29 cellular contexts compared by ENCODE assay signal in the genomic region with DNA sequence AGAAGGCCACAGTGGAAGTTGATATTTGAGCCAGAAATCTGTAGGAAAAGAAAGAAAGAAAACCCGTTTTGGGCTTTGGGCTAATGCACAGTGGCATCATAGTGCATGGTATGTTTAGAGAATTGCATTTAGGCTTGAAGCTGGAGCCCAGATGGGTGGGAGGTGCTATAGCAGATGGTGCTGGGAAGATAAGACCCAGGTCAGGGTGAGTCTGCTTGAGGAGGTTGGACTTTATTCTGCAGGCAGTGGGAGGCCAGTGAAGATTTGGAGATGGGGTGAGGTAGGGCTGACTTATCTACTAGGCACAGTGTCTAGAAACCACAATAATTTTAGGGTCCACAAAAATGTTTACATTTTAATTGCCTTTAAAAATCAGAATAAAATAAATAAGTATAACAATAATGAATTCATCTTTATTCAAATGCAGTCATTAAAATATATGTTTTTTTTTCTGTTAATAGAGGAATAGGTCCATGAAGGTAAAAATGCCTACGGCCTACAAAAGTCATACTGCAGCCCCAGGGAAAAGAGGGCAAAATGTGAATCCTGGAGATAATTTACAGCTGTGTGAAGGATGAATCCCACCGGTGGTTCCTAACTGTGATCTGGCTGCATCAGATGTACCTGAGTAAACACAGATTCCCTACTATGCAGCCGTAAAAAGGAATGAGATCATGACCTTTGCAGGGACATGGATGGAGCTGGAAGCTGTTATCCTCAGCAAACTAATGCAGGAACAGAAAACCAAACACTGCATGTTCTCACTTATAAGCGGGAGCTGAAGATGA. TPM values are rescaled to one million over a fixed set of nuclear protein-coding genes. Genes with fewer than 3 reads are reported as not detected.
DNase-seq lines count a peak whose midpoint lies in the region; ATAC-seq and TF ChIP-seq lines count a peak whose summit lies in the region.
"Had no signal": no experiment of that assay in that cellular context is flagged by ENCODE, and none has a peak within 500 bp of the region (broad histone marks: within the 10 kb centered on the region; RNA-seq: fewer than 3 reads in every experiment).

No MANE protein-coding gene starts in this region.

- H3K9me3 ChIP-seq in colonic mucosa, result no peaks in the 10 kb centered on the region
- no peaks in the 10 kb centered on the region for H3K9me3 ChIP-seq in naive thymus-derived CD4-positive, alpha-beta T cell (ENCODE audit: control insufficient read depth in 2 of 3, low read length in 3 of 3)
- H3K9me3 ChIP-seq: suprapubic skin had no signal

- H3K4me3 Mint-ChIP-seq in naive thymus-derived CD4-positive, alpha-beta T cell, result no peak overlapping the region
- H3K4me3 Mint-ChIP-seq: activated T-cell treated with anti-CD3 and anti-CD28 coated beads, Interleukin-2, amount 50 U/mL, for 4 hours; neural progenitor cell; T-helper 2 cell treated with Interferon-gamma antibody and Interleukin-4, amounts not matched to agents 5 μg/mL and 100 μg/mL, for 36 hours had no signal

- POLR2A ChIA-PET in naive thymus-derived CD4-positive, alpha-beta T cell (lab: Charles Lee), result no interaction called here

- DNase-seq in HUDEP-2 (lab: John Stamatoyannopoulos, UW; ENCODE audit: unreplicated experiment in 76 of 76) (peak in 74 of 76 experiments; percentile 16 to 96 (median 86)), NCI-H524 treated with DMSO at 0.1 percent for 48 hours (lab: John Stamatoyannopoulos, UW) (peak; percentile 83), GM10266 (ENCODE audit: extremely low spot score) (no peak), colonic mucosa (no peak), globus pallidus (ENCODE audit: low spot score) (no peak)
- no peak for DNase-seq in naive thymus-derived CD4-positive, alpha-beta T cell
- DNase-seq: activated CD4-positive, alpha-beta T cell treated with anti-CD3 and anti-CD28 coated beads, Interleukin-2, amount 50 U/mL, for 1 hour; activated gamma-delta T cell treated with Interleukin-2 at 50 U/mL for 16 hours; activated T-cell treated with anti-CD3 and anti-CD28 coated beads, Interleukin-2, amount 50 U/mL, for 4 hours; Calu3; dermis blood vessel endothelial cell; esophagus squamous epithelium; foreskin keratinocyte; heart right ventricle; Karpas-422; kidney; NCI-H1436; NCI-H526; retina; SHP77; stimulated activated naive CD4-positive, alpha-beta T cell treated with Interleukin-2 at 50 U/mL for 16 hours had no signal

- peaks cover 2 to 19% (median 11%) of the 10 kb centered on the region in 11 donors for H3K9me3 Mint-ChIP-seq in naive thymus-derived CD4-positive, alpha-beta T cell
- H3K9me3 Mint-ChIP-seq: neural progenitor cell had no signal

- intact Hi-C loops in colonic mucosa (cut with DNase I), result no loop called here
- intact Hi-C loops in naive thymus-derived CD4-positive, alpha-beta T cell (cut with micrococcal nuclease), result no loop called here

- H3K36me3 ChIP-seq in colonic mucosa, result no peaks in the 10 kb centered on the region
- H3K36me3 ChIP-seq in naive thymus-derived CD4-positive, alpha-beta T cell (ENCODE audit: control insufficient read depth in 2 of 3, insufficient read depth in 3 of 3, low read length in 3 of 3), result no peaks in the 10 kb centered on the region
- H3K36me3 ChIP-seq: esophagus squamous epithelium, heart right ventricle, neural progenitor cell, suprapubic skin had no signal

- no peak for ATAC-seq in naive thymus-derived CD4-positive, alpha-beta T cell
- ATAC-seq: activated T-cell treated with anti-CD3 and anti-CD28 coated beads, Interleukin-2, amount 50 U/mL, for 4 hours; foreskin keratinocyte had no signal

- no peak for TF ChIP-seq CTCF in GM10266 (IDR thresholded peaks at IDR 0.05; ENCODE audit: control insufficient read depth, insufficient read depth, low read depth, missing control alignments)
- no peak for TF ChIP-seq CTCF in colonic mucosa (IDR thresholded peaks at IDR 0.05)

- peaks cover 0 to 1% (median 0%) of the 10 kb centered on the region in 7 donors for H3K4me1 Mint-ChIP-seq in naive thymus-derived CD4-positive, alpha-beta T cell
- H3K4me1 Mint-ChIP-seq: neural progenitor cell had no signal

- no peaks in the 10 kb centered on the region for H3K4me1 ChIP-seq in colonic mucosa
- no peaks in the 10 kb centered on the region for H3K4me1 ChIP-seq in naive thymus-derived CD4-positive, alpha-beta T cell (ENCODE audit: control insufficient read depth in 2 of 2, insufficient read depth in 2 of 2, low read length in 2 of 2)
- H3K4me1 ChIP-seq: esophagus squamous epithelium, foreskin keratinocyte, neural progenitor cell, parathyroid adenoma, suprapubic skin had no signal

- H3K4me3 ChIP-seq in colonic mucosa, result no peak overlapping the region
- no peak overlapping the region for H3K4me3 ChIP-seq in naive thymus-derived CD4-positive, alpha-beta T cell (ENCODE audit: low read length)
- H3K4me3 ChIP-seq: esophagus squamous epithelium, heart right ventricle, neural progenitor cell, skin epidermis, suprapubic skin had no signal

- H3K27me3 ChIP-seq in layer of hippocampus (ENCODE audit: control insufficient read depth, insufficient read depth, low read length) (no peaks in the 10 kb centered on the region), colonic mucosa (no peaks in the 10 kb centered on the region)
- no peaks in the 10 kb centered on the region for H3K27me3 ChIP-seq in naive thymus-derived CD4-positive, alpha-beta T cell (ENCODE audit: control insufficient read depth in 2 of 2, insufficient read depth in 2 of 2, low read length in 2 of 2)
- H3K27me3 ChIP-seq: foreskin keratinocyte, neural progenitor cell, suprapubic skin had no signal

- CTCF ChIA-PET in naive thymus-derived CD4-positive, alpha-beta T cell (lab: Charles Lee), result no interaction called here

- H3K27ac Mint-ChIP-seq in naive thymus-derived CD4-positive, alpha-beta T cell, result no peak overlapping the region
- H3K27ac Mint-ChIP-seq: neural progenitor cell; T-helper 2 cell treated with Interferon-gamma antibody and Interleukin-4, amounts not matched to agents 5 μg/mL and 100 μg/mL, for 36 hours had no signal

- H3K36me3 Mint-ChIP-seq in naive thymus-derived CD4-positive, alpha-beta T cell, result peaks cover 0 to 16% (median 6%) of the 10 kb centered on the region in 5 donors
- H3K36me3 Mint-ChIP-seq: neural progenitor cell had no signal

- H3K9ac ChIP-seq in colonic mucosa (ENCODE audit: low read depth in 2 of 2, low read length in 2 of 2), result no peak overlapping the region
- H3K9ac ChIP-seq: neural progenitor cell, parathyroid adenoma had no signal

- peaks cover 9 to 30% (median 15%) of the 10 kb centered on the region in 5 donors for H3K27me3 Mint-ChIP-seq in naive thymus-derived CD4-positive, alpha-beta T cell

- H3K27ac ChIP-seq in angular gyrus (ENCODE audit: low read depth, low read length) (peak overlapping the region; percentile 34), layer of hippocampus (ENCODE audit: low read depth, low read length) (peak overlapping the region; percentile 72), colonic mucosa (no peak overlapping the region)
- no peak overlapping the region for H3K27ac ChIP-seq in naive thymus-derived CD4-positive, alpha-beta T cell (ENCODE audit: low read depth, low read length)
- H3K27ac ChIP-seq: esophagus squamous epithelium, foreskin keratinocyte, heart right ventricle, HL-60, neural progenitor cell, parathyroid adenoma, skin epidermis, suprapubic skin had no signal

RNA-seq across cellular contexts. Expression of a gene that starts 8.7 kb away (rescaled TPM):
- total RNA-seq in colonic mucosa, result 1 to 10 TPM; 1.3 to 2.2 TPM
- 1 to 10 TPM; 1.4 to 7.0 (median 4.3) TPM for total RNA-seq in naive thymus-derived CD4-positive, alpha-beta T cell
- under 1 TPM; 0.22 to 0.28 TPM for polyA plus RNA-seq in naive thymus-derived CD4-positive, alpha-beta T cell

Comparison
In these comparisons a context has a peak if more than half of its experiments do, and no peak if none do; other contexts are left out.
1. DNase-seq: peak in HUDEP-2 (74 of 76) and NCI-H524 treated with DMSO at 0.1 percent for 48 hours (single experiment); none in GM10266 (single experiment), colonic mucosa (single experiment), naive thymus-derived CD4-positive, alpha-beta T cell (0 of 9) and globus pallidus (single experiment).
2. H3K27ac ChIP-seq: peak in angular gyrus (single experiment) and layer of hippocampus (single experiment); none in colonic mucosa (single experiment) and naive thymus-derived CD4-positive, alpha-beta T cell (single experiment).